Comparison of ENCODE assay signal across 22 cellular contexts in the genomic region with DNA sequence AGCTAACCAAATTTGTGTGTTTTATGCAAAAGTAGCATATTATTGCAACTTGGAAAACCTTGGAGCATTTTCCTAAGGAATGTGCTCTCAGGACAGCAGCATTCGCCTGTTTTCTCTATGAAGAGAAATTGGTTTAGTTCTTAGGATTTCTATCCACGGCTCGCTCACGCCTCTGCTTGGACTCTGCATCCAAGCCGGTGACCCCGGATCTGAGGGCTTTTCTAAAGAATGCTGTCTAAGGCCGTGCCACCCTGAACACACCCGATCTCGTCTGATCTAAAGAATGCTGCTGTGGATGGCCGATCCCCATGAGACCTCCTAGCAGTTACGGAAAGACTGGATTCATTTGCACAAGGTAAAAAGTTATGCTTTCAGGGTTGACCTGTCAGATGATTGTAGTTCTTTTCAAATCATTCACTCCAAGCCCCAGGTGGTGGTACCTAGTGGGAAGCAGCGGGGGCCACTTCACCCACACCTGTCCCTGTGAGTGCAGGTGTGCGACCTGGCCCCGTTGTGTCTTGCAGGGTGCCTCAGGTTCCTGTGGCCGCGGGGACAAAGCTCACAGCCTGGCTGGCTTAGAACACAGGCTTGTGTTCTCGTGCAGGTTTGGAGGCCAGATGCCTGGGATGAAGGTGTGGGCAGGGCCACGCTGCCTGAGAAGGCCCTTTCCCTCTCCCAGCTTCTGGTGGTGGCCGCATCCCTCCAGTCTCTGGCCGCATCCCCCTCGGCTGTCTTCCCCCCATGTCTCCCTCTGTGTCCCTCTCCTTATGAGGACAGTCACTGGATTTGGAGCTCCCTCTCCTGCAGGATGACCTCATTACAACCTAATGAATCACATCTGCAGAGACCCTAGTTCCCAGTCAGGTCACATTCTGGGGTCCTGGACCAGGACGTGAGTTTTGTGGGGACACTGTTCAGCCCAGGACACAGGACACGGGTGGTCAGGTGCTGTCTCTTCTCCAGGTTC.
DNase-seq lines count a peak whose midpoint lies in the region; ATAC-seq, FAIRE-seq and TF ChIP-seq lines count a peak whose summit lies in the region.
"Had no signal": no experiment of that assay in that cellular context is flagged by ENCODE, and none has a peak within 500 bp of the region (broad histone marks: within the 10 kb centered on the region; RNA-seq: fewer than 3 reads in every experiment).

No MANE protein-coding gene starts in this region.

- H3K36me3 Mint-ChIP-seq in stimulated activated naive B cell treated with anti-CD40 and anti-IgM and Interleukin-4, amounts not matched to agents 10 μg/mL and 1 μg/mL and 100 μg/mL, for 72 hours, result peaks cover 36 to 52% of the 10 kb centered on the region in 2 donors
- H3K36me3 Mint-ChIP-seq in activated CD8-positive, alpha-beta memory T cell treated with anti-CD3 and anti-CD28 coated beads, Interleukin-2, amount 10 ng/mL, durations not matched to agents 7 days and 5 days, result peaks cover 2% of the 10 kb centered on the region
- H3K36me3 Mint-ChIP-seq: activated naive CD4-positive, alpha-beta T cell treated with anti-CD3 and anti-CD28 coated beads, Interleukin-2, amount 50 U/mL, for 72 hours had no signal

- FAIRE-seq in HepG2 (lab: Jason Lieb, UNC), result no peak
- FAIRE-seq: endothelial cell of umbilical vein, RCC 7860 had no signal

- 94% methylated on average over 17 of the region's 23 CpGs for WGBS in SK-N-SH (ENCODE audit: low lambda C conversion rate)
- 97% methylated on average over 23 of the region's 23 CpGs for WGBS in HepG2 (ENCODE audit: low lambda C conversion rate)

- no peak overlapping the region for H3K4me3 ChIP-seq in SK-N-SH (ENCODE audit: low read depth in 2 of 2, low read length in 1 of 2)
- H3K4me3 ChIP-seq in HepG2 (replicated peaks in 1 of 3; ENCODE audit: insufficient read depth in 1 of 3, low read depth in 2 of 3, low read length in 3 of 3), result no peak overlapping the region
- H3K4me3 ChIP-seq: dorsolateral prefrontal cortex, lower lobe of right lung, psoas muscle had no signal

- no peaks in the 10 kb centered on the region for H3K9me3 Mint-ChIP-seq in stimulated activated naive B cell treated with anti-CD40 and anti-IgM and Interleukin-4, amounts not matched to agents 10 μg/mL and 1 μg/mL and 100 μg/mL, for 72 hours
- H3K9me3 Mint-ChIP-seq in activated CD8-positive, alpha-beta memory T cell treated with anti-CD3 and anti-CD28 coated beads, Interleukin-2, amount 10 ng/mL, durations not matched to agents 7 days and 5 days (ENCODE audit: low read depth), result no peaks in the 10 kb centered on the region
- H3K9me3 Mint-ChIP-seq: activated CD4-positive, alpha-beta T cell treated with anti-CD3 and anti-CD28 coated beads, Interleukin-2, amount 10 ng/mL, durations not matched to agents 7 days and 5 days; activated naive CD4-positive, alpha-beta T cell treated with anti-CD3 and anti-CD28 coated beads, Interleukin-2, amount 50 U/mL, for 72 hours; T-helper 2 cell treated with Interferon-gamma antibody and Interleukin-4, amounts not matched to agents 5 μg/mL and 100 μg/mL, for 36 hours had no signal

- no TSS peak for BruUV-seq in HepG2 (replicated peaks; lab: Mats Ljungman, UMichigan)

- H3K27me3 Mint-ChIP-seq in stimulated activated naive B cell treated with anti-CD40 and anti-IgM and Interleukin-4, amounts not matched to agents 10 μg/mL and 1 μg/mL and 100 μg/mL, for 72 hours, result no peaks in the 10 kb centered on the region
- H3K27me3 Mint-ChIP-seq in activated CD8-positive, alpha-beta memory T cell treated with anti-CD3 and anti-CD28 coated beads, Interleukin-2, amount 10 ng/mL, durations not matched to agents 7 days and 5 days, result no peaks in the 10 kb centered on the region
- H3K27me3 Mint-ChIP-seq: activated CD4-positive, alpha-beta T cell treated with anti-CD3 and anti-CD28 coated beads, Interleukin-2, amount 10 ng/mL, durations not matched to agents 7 days and 5 days had no signal

- no peak overlapping the region for H3K9ac ChIP-seq in SK-N-SH
- no peak overlapping the region for H3K9ac ChIP-seq in HepG2 (ENCODE audit: insufficient read depth, low read depth, low read length)

- peaks cover 5% of the 10 kb centered on the region for H3F3A ChIP-seq in SK-N-SH (replicated peaks; ENCODE audit: insufficient read depth)

- peaks cover 13 to 26% of the 10 kb centered on the region in 2 experiments; a peak in 2 of 4 replicates for H3K4me1 ChIP-seq in SK-N-SH (ENCODE audit: control insufficient read depth in 1 of 2, insufficient read depth in 2 of 2, low read depth in 1 of 2, low read length in 1 of 2)
- no peaks in the 10 kb centered on the region for H3K4me1 ChIP-seq in HepG2 (ENCODE audit: insufficient read depth, low read length)
- H3K4me1 ChIP-seq: lower lobe of right lung had no signal

- H3K4me1 Mint-ChIP-seq in stimulated activated naive B cell treated with anti-CD40 and anti-IgM and Interleukin-4, amounts not matched to agents 10 μg/mL and 1 μg/mL and 100 μg/mL, for 72 hours, result peaks cover 20 to 37% of the 10 kb centered on the region in 2 donors
- peaks cover 17% of the 10 kb centered on the region for H3K4me1 Mint-ChIP-seq in activated CD8-positive, alpha-beta memory T cell treated with anti-CD3 and anti-CD28 coated beads, Interleukin-2, amount 10 ng/mL, durations not matched to agents 7 days and 5 days
- H3K4me1 Mint-ChIP-seq: activated CD4-positive, alpha-beta T cell treated with anti-CD3 and anti-CD28 coated beads, Interleukin-2, amount 10 ng/mL, durations not matched to agents 7 days and 5 days had no signal

- H3K27me3 ChIP-seq in SK-N-SH (ENCODE audit: insufficient read depth) (no peaks in the 10 kb centered on the region), HepG2 (ENCODE audit: control insufficient read depth in 1 of 2, insufficient read depth in 2 of 2, low read length in 2 of 2) (no peaks in the 10 kb centered on the region)
- H3K27me3 ChIP-seq: dorsolateral prefrontal cortex had no signal

- intact Hi-C loops in HepG2 (cut with micrococcal nuclease; ENCODE audit: unreplicated experiment), result no loop called here

- in situ Hi-C loops in HepG2 (cut with HindIII; ENCODE audit: extremely low pct_ligation_motif_present, low pct_unique_long_range_greater_than_20kb), result no loop called here

- H3K4me3 Mint-ChIP-seq in stimulated activated naive B cell treated with anti-CD40 and anti-IgM and Interleukin-4, amounts not matched to agents 10 μg/mL and 1 μg/mL and 100 μg/mL, for 72 hours, result no peak overlapping the region
- H3K4me3 Mint-ChIP-seq in activated CD8-positive, alpha-beta memory T cell treated with anti-CD3 and anti-CD28 coated beads, Interleukin-2, amount 10 ng/mL, durations not matched to agents 7 days and 5 days, result no peak overlapping the region
- H3K4me3 Mint-ChIP-seq: activated CD4-positive, alpha-beta T cell treated with anti-CD3 and anti-CD28 coated beads, Interleukin-2, amount 10 ng/mL, durations not matched to agents 7 days and 5 days; T-helper 2 cell treated with Interferon-gamma antibody and Interleukin-4, amounts not matched to agents 5 μg/mL and 100 μg/mL, for 36 hours had no signal

- DNase-seq in SK-N-SH (peak; percentile 61), NCI-H2107 treated with DMSO at 0.1 percent for 48 hours (lab: John Stamatoyannopoulos, UW; ENCODE audit: unreplicated experiment) (peak; percentile 51), HepG2 (ENCODE audit: low spot score) (no peak), NCI-H2227 treated with DMSO at 0.1 percent for 48 hours (lab: John Stamatoyannopoulos, UW) (no peak)
- DNase-seq in stimulated activated naive B cell treated with anti-CD40 and anti-IgM and Interleukin-4, amounts not matched to agents 10 μg/mL and 1 μg/mL and 100 μg/mL, for 72 hours, result no peak
- no peak for DNase-seq in activated CD8-positive, alpha-beta memory T cell treated with anti-CD3 and anti-CD28 coated beads, Interleukin-2, amount 10 ng/mL, durations not matched to agents 7 days and 5 days
- DNase-seq: activated CD4-positive, alpha-beta T cell treated with anti-CD3 and anti-CD28 coated beads, Interleukin-2, amount 10 ng/mL, durations not matched to agents 7 days and 5 days; COR-L47; DMS79; glutamatergic neuron; lower lobe of right lung; NCI-H2029 treated with DMSO at 0.1 percent for 48 hours; substantia nigra had no signal

- H3K36me3 ChIP-seq in SK-N-SH (replicated peaks in 1 of 2; ENCODE audit: control insufficient read depth in 1 of 2, insufficient read depth in 2 of 2, low read length in 1 of 2) (peaks cover 0 to 5% of the 10 kb centered on the region in 2 experiments), HepG2 (replicated peaks in 1 of 2; ENCODE audit: control insufficient read depth in 1 of 2, insufficient read depth in 2 of 2, low read length in 2 of 2) (peaks cover 10 to 17% of the 10 kb centered on the region in 2 experiments; a peak in 4 of 5 replicates)

- H3K4me2 ChIP-seq in SK-N-SH (no peak overlapping the region), HepG2 (ENCODE audit: low read depth, low read length) (no peak overlapping the region)

- CTCF ChIA-PET in SK-N-SH (lab: Yijun Ruan, JAX) (interaction anchor here (1.1 to 3.3 kb wide), 4 partner anchors 13 to 415 kb away, joined by 3 to 25 read pairs (median 4); no protein-coding TSS in a partner anchor), HepG2 (lab: Yijun Ruan, JAX; ENCODE audit: low intra/inter-chr PET ratio, low total read pairs) (no interaction called here)
- CTCF ChIA-PET in activated CD8-positive, alpha-beta memory T cell treated with anti-CD3 and anti-CD28 coated beads, Interleukin-2, amount 10 ng/mL, durations not matched to agents 7 days and 5 days (lab: Charles Lee), result no interaction called here

- no peaks in the 10 kb centered on the region for H3K9me3 ChIP-seq in SK-N-SH
- no peaks in the 10 kb centered on the region for H3K9me3 ChIP-seq in HepG2 (ENCODE audit: low read length)
- H3K9me3 ChIP-seq: lower lobe of right lung, psoas muscle had no signal

- ATAC-seq in SK-N-SH treated with all-trans-retinoic acid at 6 μM for 48 hours, result no peak
- no peak for ATAC-seq in HepG2
- no peak for ATAC-seq in stimulated activated naive B cell treated with anti-CD40 and anti-IgM and Interleukin-4, amounts not matched to agents 10 μg/mL and 1 μg/mL and 100 μg/mL, for 72 hours (replicated peaks)
- no peak for ATAC-seq in activated CD8-positive, alpha-beta memory T cell treated with anti-CD3 and anti-CD28 coated beads, Interleukin-2, amount 10 ng/mL, durations not matched to agents 7 days and 5 days
- ATAC-seq in GM18868 (IDR thresholded peaks at IDR 0.05; ENCODE audit: unreplicated experiment), result no peak
- ATAC-seq: activated naive CD4-positive, alpha-beta T cell treated with anti-CD3 and anti-CD28 coated beads, Interleukin-2, amount 50 U/mL, for 72 hours; lower lobe of right lung; psoas muscle had no signal

- H2AFZ ChIP-seq in SK-N-SH (ENCODE audit: low read depth), result no peak overlapping the region
- H2AFZ ChIP-seq in HepG2 (ENCODE audit: low read length), result no peak overlapping the region

- TF ChIP-seq CTCF in SK-N-SH (IDR thresholded peaks at IDR 0.05) (no peak), HepG2 (CRISPR knock-in tag; IDR thresholded peaks at IDR 0.05) (peak; percentile 28)

- no peaks in the 10 kb centered on the region for H3K79me2 ChIP-seq in SK-N-SH (ENCODE audit: insufficient read depth)
- no peaks in the 10 kb centered on the region for H3K79me2 ChIP-seq in HepG2 (ENCODE audit: insufficient read depth, low read length)

- POLR2A ChIA-PET in SK-N-SH (lab: Yijun Ruan, JAX) (no interaction called here), HepG2 (lab: Yijun Ruan, JAX) (no interaction called here)

- H3K27ac ChIP-seq in SK-N-SH (ENCODE audit: low read depth in 2 of 2, low read length in 1 of 2) (no peak overlapping the region), HepG2 (ENCODE audit: extremely low read length, insufficient read depth, low read length) (no peak overlapping the region)
- H3K27ac ChIP-seq: lower lobe of right lung, psoas muscle, VCaP had no signal

- TF ChIP-seq RAD21 in SK-N-SH (IDR thresholded peaks at IDR 0.05; ENCODE audit: low read length), result peak; percentile 43
- no peak for TF ChIP-seq RAD21 in HepG2 (CRISPR knock-in tag; IDR thresholded peaks at IDR 0.05)

- H3K27ac Mint-ChIP-seq in stimulated activated naive B cell treated with anti-CD40 and anti-IgM and Interleukin-4, amounts not matched to agents 10 μg/mL and 1 μg/mL and 100 μg/mL, for 72 hours, result peak overlapping the region; percentile 33
- H3K27ac Mint-ChIP-seq in activated CD8-positive, alpha-beta memory T cell treated with anti-CD3 and anti-CD28 coated beads, Interleukin-2, amount 10 ng/mL, durations not matched to agents 7 days and 5 days, result no peak overlapping the region
- H3K27ac Mint-ChIP-seq: activated CD4-positive, alpha-beta T cell treated with anti-CD3 and anti-CD28 coated beads, Interleukin-2, amount 10 ng/mL, durations not matched to agents 7 days and 5 days; T-helper 2 cell treated with Interferon-gamma antibody and Interleukin-4, amounts not matched to agents 5 μg/mL and 100 μg/mL, for 36 hours had no signal

- no peaks in the 10 kb centered on the region for H4K20me1 ChIP-seq in SK-N-SH (ENCODE audit: insufficient read depth)
- H4K20me1 ChIP-seq in HepG2 (ENCODE audit: insufficient read depth, low read length), result no peaks in the 10 kb centered on the region

- no peaks in the 10 kb centered on the region for H3K9me2 ChIP-seq in SK-N-SH

- TF ChIP-seq EP300 in SK-N-SH (IDR thresholded peaks at IDR 0.05; ENCODE audit: borderline replicate concordance in 1 of 2, low read depth in 1 of 2, low read length in 1 of 2) (no peak), HepG2 (IDR thresholded peaks at IDR 0.05; ENCODE audit: low read depth in 2 of 2, low read length in 2 of 2) (no peak), HepG2 (CRISPR knock-in tag; IDR thresholded peaks at IDR 0.05; ENCODE audit: borderline replicate concordance) (no peak)

- no peak for TF ChIP-seq POLR2A in HepG2 (IDR thresholded peaks at IDR 0.05; ENCODE audit: insufficient read depth in 1 of 2, low read depth in 2 of 2, low read length in 2 of 2)

Comparison
In these comparisons a context has a peak if more than half of its experiments do, and no peak if none do; other contexts are left out.
1. DNase-seq: peak in SK-N-SH (single experiment) and NCI-H2107 treated with DMSO at 0.1 percent for 48 hours (single experiment); none in HepG2 (single experiment), stimulated activated naive B cell treated with anti-CD40 and anti-IgM and Interleukin-4, amounts not matched to agents 10 μg/mL and 1 μg/mL and 100 μg/mL, for 72 hours (single experiment), activated CD8-positive, alpha-beta memory T cell treated with anti-CD3 and anti-CD28 coated beads, Interleukin-2, amount 10 ng/mL, durations not matched to agents 7 days and 5 days (single experiment) and NCI-H2227 treated with DMSO at 0.1 percent for 48 hours (single experiment).
2. Of the 25 proteins assayed by ChIP-seq in both HepG2 and SK-N-SH: peak only in HepG2: CTCF; only in SK-N-SH: RAD21 and SMC3; in both: none; in neither: 22.